In genomic region chr7:69907720-69908119, GRCh38 we compare ENCODE assay signal across 1 cellular context.
TF ChIP-seq lines count a peak whose summit lies in the region.

No MANE protein-coding gene starts in this region.

TF ChIP-seq in GM12878, 131 proteins besides CTCF, POLR2A, EP300 and RAD21 (continued from another document):
- TF ChIP-seq ZNF592 (IDR thresholded peaks at IDR 0.05) (no peak), ZNF24 (IDR thresholded peaks at IDR 0.05) (no peak), CBFB (IDR thresholded peaks at IDR 0.05; ENCODE audit: low read depth) (no peak), KDM1A (IDR thresholded peaks at IDR 0.05; ENCODE audit: borderline replicate concordance) (no peak), CBX5 (IDR thresholded peaks at IDR 0.05; ENCODE audit: low read depth) (no peak), BCL11A (IDR thresholded peaks at IDR 0.05; ENCODE audit: low read depth, low read length) (no peak), ELK1 (IDR thresholded peaks at IDR 0.05; ENCODE audit: low read depth, low read length) (no peak)
